In genomic region chr1:23977854-23978191, GRCh38 we compare ENCODE assay signal across 8 cellular contexts. TPM values are rescaled to one million over a fixed set of nuclear protein-coding genes. Genes with fewer than 3 reads are reported as not detected.
A peak's percentile ranks its signal among the peaks of the same experiment; 100 is the strongest.
DNase-seq lines count a peak whose midpoint lies in the region; ATAC-seq and TF ChIP-seq lines count a peak whose summit lies in the region.

No MANE protein-coding gene starts in this region.

- peaks cover 60% of the 10 kb centered on the region for H3K36me3 Mint-ChIP-seq in activated CD4-positive, alpha-beta T cell treated with anti-CD3 and anti-CD28 coated beads for 36 hours (ENCODE audit: low read depth)

- intact Hi-C loops in activated CD4-positive, alpha-beta T cell treated with anti-CD3 and anti-CD28 coated beads for 36 hours (cut with DNase I, micrococcal nuclease), result loop anchor here in 1 of 2 experiments (10.0 kb wide), 1 partner anchor 667 kb away; the partner anchor contains the start of gene SRRM1
- intact Hi-C loops in Panc1 (cut with micrococcal nuclease; ENCODE audit: unreplicated experiment), result loop anchor here (2.0 kb wide), 1 partner anchor 51 kb away; no protein-coding TSS in a partner anchor

- H3K9ac ChIP-seq in skeletal muscle satellite cell (ENCODE audit: low read depth, low read length), result no peak overlapping the region

- in situ Hi-C loops in Panc1 (cut with HindIII; ENCODE audit: low pct_unique_long_range_greater_than_20kb, low sequenced_read_pairs), result no loop called here

- H3K4me3 ChIP-seq in Panc1 (ENCODE audit: low read depth in 2 of 2, low read length in 2 of 2) (peak overlapping the region; percentile 5 to 91), skeletal muscle satellite cell (ENCODE audit: low read length) (peak overlapping the region; percentile 97)

- CTCF ChIA-PET in activated CD4-positive, alpha-beta T cell treated with anti-CD3 and anti-CD28 coated beads for 36 hours (lab: Charles Lee), result interaction anchor here (1.2 kb wide), 1 partner anchor 11 kb away, joined by 3 read pairs; no protein-coding TSS in a partner anchor
- CTCF ChIA-PET in Panc1 (lab: Charles Lee), result no interaction called here

- H3K4me1 ChIP-seq in Panc1 (ENCODE audit: control insufficient read depth, insufficient read depth, low read length) (peaks cover 47% of the 10 kb centered on the region), skeletal muscle satellite cell (ENCODE audit: control insufficient read depth, insufficient read depth, low read length) (peaks cover 37% of the 10 kb centered on the region)

- H3K9me3 ChIP-seq in Panc1 (ENCODE audit: control insufficient read depth, insufficient read depth, low read depth, low read length), result no peaks in the 10 kb centered on the region
- no peaks in the 10 kb centered on the region for H3K9me3 ChIP-seq in skeletal muscle satellite cell (replicated peaks; ENCODE audit: low read length)

- POLR2A ChIA-PET in activated CD4-positive, alpha-beta T cell treated with anti-CD3 and anti-CD28 coated beads for 36 hours (lab: Charles Lee), result interaction anchor here (2.8 kb wide), 2 partner anchors 13 to 18 kb away, joined by 14 to 20 read pairs; partner anchors contain the start of gene PNRC2
- POLR2A ChIA-PET in Panc1 (lab: Charles Lee), result no interaction called here

- no peaks in the 10 kb centered on the region for H3K27me3 Mint-ChIP-seq in activated CD4-positive, alpha-beta T cell treated with anti-CD3 and anti-CD28 coated beads for 36 hours

- H3K36me3 ChIP-seq in Panc1 (ENCODE audit: control insufficient read depth, insufficient read depth, low read length) (peaks cover 34% of the 10 kb centered on the region; the same call in 1 of the 2 replicates), skeletal muscle satellite cell (ENCODE audit: insufficient read depth, low read length) (peaks cover 29% of the 10 kb centered on the region)

- no peak for DNase-seq in activated CD4-positive, alpha-beta T cell treated with anti-CD3 and anti-CD28 coated beads for 36 hours
- no peak for DNase-seq in activated CD4-positive, alpha-beta T cell treated with anti-CD3 and anti-CD28 coated beads, Interleukin-2, amount 50 U/mL, for 48 hours
- DNase-seq in Panc1 (ENCODE audit: low read depth, low spot score) (no peak), erythroblast (lab: John Stamatoyannopoulos, UW) (peak; percentile 55 to 77), NCI-H187 treated with DMSO at 0.1 percent for 48 hours (lab: John Stamatoyannopoulos, UW) (no peak)

- TF ChIP-seq POLR2A in erythroblast (IDR thresholded peaks at IDR 0.05; ENCODE audit: low read length), result no peak

- peak overlapping the region; percentile 80 for H3K4me2 ChIP-seq in skeletal muscle satellite cell (ENCODE audit: low read length)

- peak overlapping the region; percentile 100 for H3K27ac Mint-ChIP-seq in activated CD4-positive, alpha-beta T cell treated with anti-CD3 and anti-CD28 coated beads for 36 hours

- H3K4me3 Mint-ChIP-seq in activated CD4-positive, alpha-beta T cell treated with anti-CD3 and anti-CD28 coated beads for 36 hours, result peak overlapping the region; percentile 97

- ATAC-seq in activated CD4-positive, alpha-beta T cell treated with anti-CD3 and anti-CD28 coated beads for 36 hours, result no peak
- ATAC-seq in Panc1 (no peak), GM21619 (IDR thresholded peaks at IDR 0.05; ENCODE audit: unreplicated experiment) (no peak), GM19324 (IDR thresholded peaks at IDR 0.05; ENCODE audit: low FRiP score, unreplicated experiment) (no peak)

- H3K4me1 Mint-ChIP-seq in activated CD4-positive, alpha-beta T cell treated with anti-CD3 and anti-CD28 coated beads for 36 hours, result peaks cover 49% of the 10 kb centered on the region

- TF ChIP-seq CTCF in Panc1 (IDR thresholded peaks at IDR 0.05), result no peak

- peak overlapping the region; percentile 100 for H3K27ac ChIP-seq in Panc1 (ENCODE audit: low read length)

- H3K27me3 ChIP-seq in Panc1 (ENCODE audit: control insufficient read depth, insufficient read depth, low read length) (no peaks in the 10 kb centered on the region), skeletal muscle satellite cell (ENCODE audit: control insufficient read depth, insufficient read depth, low read length) (no peaks in the 10 kb centered on the region)

- H3K9me3 Mint-ChIP-seq in activated CD4-positive, alpha-beta T cell treated with anti-CD3 and anti-CD28 coated beads for 36 hours (ENCODE audit: low read depth), result no peaks in the 10 kb centered on the region

- BruUV-seq in Panc1 (replicated peaks; lab: Mats Ljungman, UMichigan), result TSS peak; percentile 67

RNA-seq across cellular contexts. Expression of gene SRSF10, which starts 2.3 kb away (rescaled TPM):
- total RNA-seq in activated CD4-positive, alpha-beta T cell treated with anti-CD3 and anti-CD28 coated beads for 36 hours, result 100 to 1,000 TPM; 213 to 225 TPM
- total RNA-seq in Panc1 (2021; ENCODE audit: unreplicated experiment), result 137 TPM
- polyA plus RNA-seq in Panc1 (2012; ENCODE audit: insufficient read length), result 80.1 TPM
- 70.6 and 81.6 TPM in 2 replicates for total RNA-seq in skeletal muscle satellite cell (2012; rRNA removed)

RNA-seq across cellular contexts. Expression of gene PNRC2, which starts 18.2 kb away (rescaled TPM):
- total RNA-seq in activated CD4-positive, alpha-beta T cell treated with anti-CD3 and anti-CD28 coated beads for 36 hours, result 100 to 1,000 TPM; 133 to 142 TPM
- total RNA-seq in Panc1 (2021; ENCODE audit: unreplicated experiment), result 97.4 TPM
- 54.1 TPM for polyA plus RNA-seq in Panc1 (2012; ENCODE audit: insufficient read length)
- total RNA-seq in skeletal muscle satellite cell (2012; rRNA removed), result 80.6 and 85.8 TPM in 2 replicates

Comparison
In these comparisons a context has a peak if more than half of its experiments do, and no peak if none do; other contexts are left out.
1. DNase-seq: peak in erythroblast (2 of 2); none in activated CD4-positive, alpha-beta T cell treated with anti-CD3 and anti-CD28 coated beads for 36 hours (single experiment), activated CD4-positive, alpha-beta T cell treated with anti-CD3 and anti-CD28 coated beads, Interleukin-2, amount 50 U/mL, for 48 hours (0 of 2), Panc1 (single experiment) and NCI-H187 treated with DMSO at 0.1 percent for 48 hours (single experiment).